Comparison of ENCODE assay signal across 27 cellular contexts in genomic region chr18:6486313-6486712, GRCh38.
"Had no signal": no experiment of that assay in that cellular context is flagged by ENCODE, and none has a peak within 500 bp of the region (broad histone marks: within the 10 kb centered on the region; RNA-seq: fewer than 3 reads in every experiment).

No MANE protein-coding gene starts in this region.

- H3K9me3 Mint-ChIP-seq: immature natural killer cell; naive thymus-derived CD8-positive, alpha-beta T cell; nephron progenitor cell had no signal

- H3K4me3 Mint-ChIP-seq: immature natural killer cell; naive thymus-derived CD8-positive, alpha-beta T cell; nephron progenitor cell; stimulated activated effector memory CD8-positive, alpha-beta T cell treated with anti-CD3 and anti-CD28 coated beads, Interleukin-12 subunit alpha, Interleukin-12 subunit beta, amount 100 ng/mL, for 72 hours had no signal

- H3K36me3 ChIP-seq: left ventricle myocardium inferior, lower lobe of right lung, ovary, sigmoid colon, thoracic aorta, tibial nerve, upper lobe of left lung, uterus had no signal

- H3K4me1 Mint-ChIP-seq: naive thymus-derived CD8-positive, alpha-beta T cell; nephron progenitor cell; stimulated activated effector memory CD8-positive, alpha-beta T cell treated with anti-CD3 and anti-CD28 coated beads, Interleukin-12 subunit alpha, Interleukin-12 subunit beta, amount 100 ng/mL, for 72 hours had no signal

- H3K4me3 ChIP-seq: coronary artery, left ventricle myocardium inferior, lower lobe of right lung, ovary, psoas muscle, sigmoid colon, thoracic aorta, tibial nerve, upper lobe of left lung, uterus had no signal

- DNase-seq: dermis blood vessel endothelial cell; hypothalamus; immature natural killer cell; islet precursor cell; kidney glomerular epithelial cell; left colon; left ventricle myocardium inferior; lower lobe of right lung; naive thymus-derived CD8-positive, alpha-beta T cell; nephron progenitor cell; occipital lobe; ovary; posterior cingulate gyrus; psoas muscle; right cardiac atrium; sigmoid colon; stimulated activated CD4-positive, alpha-beta T cell treated with anti-CD3 and anti-CD28 coated beads, Interleukin-2, amount 100 ng/mL, for 24 hours; stimulated activated CD4-positive, alpha-beta T cell treated with anti-CD3 and anti-CD28 coated beads, Interleukin-4, amount 100 ng/mL, for 24 hours; stimulated activated naive CD8-positive, alpha-beta T cell treated with anti-CD3 and anti-CD28 coated beads, Interleukin-15, Interleukin-2, amounts not matched to agents 100 U/mL and 50 U/mL, for 24 hours; substantia nigra; upper lobe of left lung; uterus had no signal

- H3K27me3 ChIP-seq: ovary, sigmoid colon, tibial nerve, upper lobe of left lung, uterus had no signal

- H3K9me3 ChIP-seq: left ventricle myocardium inferior, lower lobe of right lung, ovary, psoas muscle, sigmoid colon, thoracic aorta, tibial nerve, upper lobe of left lung, uterus had no signal

- ATAC-seq: left colon; lower lobe of right lung; naive thymus-derived CD8-positive, alpha-beta T cell; psoas muscle; right cardiac atrium; stimulated activated effector memory CD8-positive, alpha-beta T cell treated with anti-CD3 and anti-CD28 coated beads, Interleukin-12 subunit alpha, Interleukin-12 subunit beta, amount 100 ng/mL, for 72 hours; stimulated activated naive CD8-positive, alpha-beta T cell treated with anti-CD3 and anti-CD28 coated beads, Interleukin-15, Interleukin-2, amounts not matched to agents 100 U/mL and 50 U/mL, for 24 hours had no signal

- H3K36me3 Mint-ChIP-seq: immature natural killer cell; naive thymus-derived CD8-positive, alpha-beta T cell; stimulated activated effector memory CD8-positive, alpha-beta T cell treated with anti-CD3 and anti-CD28 coated beads, Interleukin-12 subunit alpha, Interleukin-12 subunit beta, amount 100 ng/mL, for 72 hours had no signal

- H3K27ac ChIP-seq: coronary artery, left ventricle myocardium inferior, lower lobe of right lung, ovary, psoas muscle, sigmoid colon, thoracic aorta, tibial nerve, upper lobe of left lung, uterus had no signal

- H3K4me1 ChIP-seq: lower lobe of right lung, psoas muscle, sigmoid colon, uterus had no signal

- H3K27ac Mint-ChIP-seq: immature natural killer cell; naive thymus-derived CD8-positive, alpha-beta T cell; nephron progenitor cell; stimulated activated effector memory CD8-positive, alpha-beta T cell treated with anti-CD3 and anti-CD28 coated beads, Interleukin-12 subunit alpha, Interleukin-12 subunit beta, amount 100 ng/mL, for 72 hours had no signal

- FAIRE-seq: frontal cortex had no signal
